Comparison of ENCODE assay signal across 17 cellular contexts in the genomic region with DNA sequence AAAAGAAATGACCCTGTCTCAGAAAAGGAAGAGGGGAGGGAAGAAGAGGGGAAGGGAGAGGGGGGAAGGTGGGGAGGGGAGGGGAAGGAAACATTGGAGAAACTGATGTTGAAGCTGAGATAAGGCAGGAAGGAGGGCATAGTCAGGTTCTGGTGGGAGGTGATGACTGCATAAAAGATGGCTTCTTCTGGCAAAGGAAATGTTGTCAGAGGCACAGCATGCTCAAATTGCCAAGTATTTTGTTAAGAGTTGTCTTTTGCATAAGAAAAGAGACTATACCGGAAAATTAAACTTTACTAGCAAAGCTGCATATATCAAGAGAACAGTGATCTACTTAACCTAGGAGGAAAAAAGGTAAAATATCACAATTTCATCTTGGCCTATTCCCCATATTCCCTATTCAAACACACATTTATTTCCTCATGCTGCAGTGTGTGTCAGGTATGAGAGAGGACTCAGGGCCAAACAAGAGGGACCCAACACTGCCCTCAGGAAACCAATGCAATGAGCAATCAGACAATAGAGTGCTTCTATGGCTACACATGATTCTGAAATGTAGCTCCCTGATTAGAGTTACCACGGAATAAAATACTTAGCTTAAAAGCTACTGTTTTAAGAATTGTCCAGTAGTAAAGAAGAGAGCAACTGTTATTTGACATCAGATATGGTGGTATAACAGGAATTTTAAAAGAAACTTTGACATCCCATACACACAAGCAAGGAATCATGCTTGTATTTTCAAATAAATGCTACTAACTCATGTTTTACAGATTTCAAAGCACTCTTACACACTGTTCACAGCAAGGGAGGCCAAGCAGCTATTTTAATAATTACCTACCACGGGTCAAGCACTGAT.
DNase-seq lines count a peak whose midpoint lies in the region; ATAC-seq, FAIRE-seq and TF ChIP-seq lines count a peak whose summit lies in the region.
"Had no signal": no experiment of that assay in that cellular context is flagged by ENCODE, and none has a peak within 500 bp of the region (broad histone marks: within the 10 kb centered on the region; RNA-seq: fewer than 3 reads in every experiment).

No MANE protein-coding gene starts in this region.

- DNase-seq in T-helper 17 cell, result no peak
- peak; percentile 15 for DNase-seq in iPS DF 19.7 (ENCODE audit: low read depth, low spot score)
- DNase-seq in pancreas, result no peak
- DNase-seq in esophagus muscularis mucosa (ENCODE audit: extremely low spot score), result no peak
- DNase-seq: activated CD8-positive, alpha-beta memory T cell treated with anti-CD3 and anti-CD28 coated beads for 24 hours; adrenal gland; NCI-H2171 treated with DMSO at 0.1 percent for 48 hours; occipital lobe; tibial artery had no signal

- peaks cover 22% of the 10 kb centered on the region for H3K36me3 ChIP-seq in HUES6 (ENCODE audit: control insufficient read depth, insufficient read depth, low read length)
- peaks cover 0 to 15% (median 8%) of the 10 kb centered on the region in 3 donors for H3K36me3 ChIP-seq in pancreas
- peaks cover 0 to 51% (median 28%) of the 10 kb centered on the region in 4 donors for H3K36me3 ChIP-seq in esophagus muscularis mucosa

- H3K27me3 Mint-ChIP-seq in T-helper 17 cell, result no peaks in the 10 kb centered on the region
- H3K27me3 Mint-ChIP-seq: activated T-helper 17 cell treated with anti-CD3 and anti-CD28 coated beads, Interleukin-2, amount 50 U/mL, for 72 hours; stimulated activated memory B cell treated with anti-CD40 and anti-IgM and Interleukin-4, amounts not matched to agents 10 μg/mL and 1 μg/mL and 100 μg/mL, for 72 hours had no signal

- H3K27ac ChIP-seq in HUES6 (ENCODE audit: low read depth, low read length) (peak overlapping the region; percentile 60; the same call in 1 of the 2 replicates), pancreas (peak overlapping the region; percentile 18 to 79 (median 64)), esophagus muscularis mucosa (replicated peaks in 1 of 4) (peak overlapping the region in 1 of 4 donors; percentile 3)
- H3K27ac ChIP-seq: adrenal gland, BLaER1, gastroesophageal sphincter, skin epidermis, tibial artery had no signal

- H3K4me3 ChIP-seq in HUES6 (ENCODE audit: low read depth, low read length) (no peak overlapping the region), pancreas (no peak overlapping the region), esophagus muscularis mucosa (no peak overlapping the region)
- H3K4me3 ChIP-seq: adrenal gland, BLaER1, gastroesophageal sphincter, skin epidermis, tibial artery had no signal

- intact Hi-C loops in pancreas (cut with DNase I), result no loop called here
- intact Hi-C loops in esophagus muscularis mucosa (cut with DNase I), result no loop called here

- no peak overlapping the region for H3K27ac Mint-ChIP-seq in T-helper 17 cell
- H3K27ac Mint-ChIP-seq: activated T-helper 17 cell treated with anti-CD3 and anti-CD28 coated beads, Interleukin-2, amount 50 U/mL, for 72 hours; stimulated activated memory B cell treated with anti-CD40 and anti-IgM and Interleukin-4, amounts not matched to agents 10 μg/mL and 1 μg/mL and 100 μg/mL, for 72 hours had no signal

- no peak for FAIRE-seq in pancreas (lab: Jason Lieb, UNC)

- no peak for TF ChIP-seq EP300 in esophagus muscularis mucosa (IDR thresholded peaks at IDR 0.05)

- peaks cover 2% of the 10 kb centered on the region for H3K4me1 Mint-ChIP-seq in T-helper 17 cell
- H3K4me1 Mint-ChIP-seq: activated T-helper 17 cell treated with anti-CD3 and anti-CD28 coated beads, Interleukin-2, amount 50 U/mL, for 72 hours; stimulated activated memory B cell treated with anti-CD40 and anti-IgM and Interleukin-4, amounts not matched to agents 10 μg/mL and 1 μg/mL and 100 μg/mL, for 72 hours had no signal

- peak overlapping the region; percentile 7 for H3K4me3 Mint-ChIP-seq in T-helper 17 cell
- H3K4me3 Mint-ChIP-seq: activated T-helper 17 cell treated with anti-CD3 and anti-CD28 coated beads, Interleukin-2, amount 50 U/mL, for 72 hours; stimulated activated memory B cell treated with anti-CD40 and anti-IgM and Interleukin-4, amounts not matched to agents 10 μg/mL and 1 μg/mL and 100 μg/mL, for 72 hours had no signal

- 36 to 38% methylated on average over 3 of the region's 3 CpGs for WGBS in pancreas, 2 donors
- WGBS in esophagus muscularis mucosa, result 67% methylated on average over 3 of the region's 3 CpGs

- TF ChIP-seq CTCF in pancreas (IDR thresholded peaks at IDR 0.05), result no peak
- no peak for TF ChIP-seq CTCF in esophagus muscularis mucosa (IDR thresholded peaks at IDR 0.05)

- H3K9ac ChIP-seq in HUES6 (ENCODE audit: low read length), result no peak overlapping the region
- H3K9ac ChIP-seq: BLaER1 had no signal

- H3K27me3 ChIP-seq in HUES6 (ENCODE audit: control insufficient read depth, insufficient read depth, low read length), result no peaks in the 10 kb centered on the region
- no peaks in the 10 kb centered on the region for H3K27me3 ChIP-seq in pancreas
- H3K27me3 ChIP-seq in esophagus muscularis mucosa, result no peaks in the 10 kb centered on the region
- H3K27me3 ChIP-seq: adrenal gland, BLaER1, gastroesophageal sphincter, tibial artery had no signal

- peaks cover 10% of the 10 kb centered on the region for H3K36me3 Mint-ChIP-seq in T-helper 17 cell (ENCODE audit: low read depth)

- no peak for ATAC-seq in T-helper 17 cell
- ATAC-seq in pancreas, result peak; percentile 60 to 79 (median 65)
- ATAC-seq in GM21423 (IDR thresholded peaks at IDR 0.05; ENCODE audit: unreplicated experiment), result no peak
- ATAC-seq in GM21576 (IDR thresholded peaks at IDR 0.05; ENCODE audit: unreplicated experiment), result no peak
- ATAC-seq: activated T-helper 17 cell treated with anti-CD3 and anti-CD28 coated beads, Interleukin-2, amount 50 U/mL, for 72 hours; gastroesophageal sphincter; stimulated activated memory B cell treated with anti-CD40 and anti-IgM and Interleukin-4, amounts not matched to agents 10 μg/mL and 1 μg/mL and 100 μg/mL, for 72 hours had no signal

- TF ChIP-seq POLR2A in esophagus muscularis mucosa (IDR thresholded peaks at IDR 0.05; ENCODE audit: low read depth), result no peak

- H3K4me1 ChIP-seq in HUES6 (ENCODE audit: control insufficient read depth, insufficient read depth, low read length) (peaks cover 17% of the 10 kb centered on the region), pancreas (peaks cover 27 to 38% (median 30%) of the 10 kb centered on the region in 3 donors), esophagus muscularis mucosa (peaks cover 5 to 18% (median 13%) of the 10 kb centered on the region in 4 donors)
- H3K4me1 ChIP-seq: adrenal gland, BLaER1, tibial artery had no signal

- no peaks in the 10 kb centered on the region for H3K9me3 ChIP-seq in HUES6 (ENCODE audit: control insufficient read depth, insufficient read depth, low read depth, low read length)
- H3K9me3 ChIP-seq in T-helper 17 cell (ENCODE audit: control insufficient read depth, low read length, poor library complexity, severe bottlenecking), result no peaks in the 10 kb centered on the region
- no peaks in the 10 kb centered on the region for H3K9me3 ChIP-seq in pancreas
- no peaks in the 10 kb centered on the region for H3K9me3 ChIP-seq in esophagus muscularis mucosa
- H3K9me3 ChIP-seq: adrenal gland, BLaER1, gastroesophageal sphincter, tibial artery had no signal

Comparison
In these comparisons a context has a peak if more than half of its experiments do, and no peak if none do; other contexts are left out.
1. ATAC-seq: peak in pancreas (4 of 4); none in T-helper 17 cell (single experiment), GM21423 (single experiment) and GM21576 (single experiment).